ENCODE assay signal across 29 cellular contexts in the genomic region with DNA sequence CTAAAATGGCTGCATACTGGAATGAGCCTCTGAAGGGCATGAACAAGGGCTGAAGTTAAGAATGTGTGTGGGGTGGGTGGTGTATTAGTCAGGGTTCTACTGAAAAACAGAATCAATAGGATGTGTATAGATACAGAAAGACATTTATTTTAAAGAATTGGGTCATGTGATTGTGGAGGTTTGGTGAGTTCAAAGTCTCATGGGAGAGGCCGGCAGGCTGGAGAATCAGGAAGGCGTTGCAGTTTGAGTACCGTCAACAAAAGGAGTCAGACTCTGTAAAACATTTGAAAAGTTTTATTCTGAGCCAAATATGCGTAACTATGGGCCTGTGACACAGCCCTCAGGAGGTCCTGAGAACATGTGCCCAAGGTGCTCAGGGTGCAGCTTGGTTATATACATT. TPM values are rescaled to one million over a fixed set of nuclear protein-coding genes. Genes with fewer than 3 reads are reported as not detected.
DNase-seq lines count a peak whose midpoint lies in the region; ATAC-seq and TF ChIP-seq lines count a peak whose summit lies in the region.
"Had no signal": no experiment of that assay in that cellular context is flagged by ENCODE, and none has a peak within 500 bp of the region (broad histone marks: within the 10 kb centered on the region; RNA-seq: fewer than 3 reads in every experiment).

No MANE protein-coding gene starts in this region.

- CTCF ChIA-PET in A673 (lab: Charles Lee), result no interaction called here

- H2AFZ ChIP-seq in GM23338 (peak overlapping the region; percentile 32; the same call in 1 of the 2 replicates), hepatocyte (peak overlapping the region; percentile 36)

- no peaks in the 10 kb centered on the region for H3K36me3 Mint-ChIP-seq in GM23338 (ENCODE audit: low read depth)
- H3K36me3 Mint-ChIP-seq: CD8-positive, alpha-beta T cell had no signal

- no peak for TF ChIP-seq POLR2A in stomach (IDR thresholded peaks at IDR 0.05)

- TF ChIP-seq CTCF in GM23338 (conservative IDR thresholded peaks at IDR 0.05; ENCODE audit: low read depth in 2 of 2) (no peak), hepatocyte (IDR thresholded peaks at IDR 0.05; ENCODE audit: poor library complexity) (no peak), stomach (IDR thresholded peaks at IDR 0.05) (no peak), A673 (conservative IDR thresholded peaks at IDR 0.05; ENCODE audit: low read depth, low read length) (no peak)

- no peak overlapping the region for H3K4me3 ChIP-seq in GM23338
- no peak overlapping the region for H3K4me3 ChIP-seq in hepatocyte
- H3K4me3 ChIP-seq in stomach, result no peak overlapping the region
- H3K4me3 ChIP-seq in A673 (ENCODE audit: low read depth, low read length, poor library complexity, severe bottlenecking), result no peak overlapping the region
- H3K4me3 ChIP-seq: A549, GM12878, MG63 had no signal

- H3K27ac Mint-ChIP-seq in GM23338, result no peak overlapping the region
- H3K27ac Mint-ChIP-seq: CD8-positive, alpha-beta T cell had no signal

- H3K36me3 ChIP-seq in GM23338 (ENCODE audit: insufficient read depth), result no peaks in the 10 kb centered on the region
- H3K36me3 ChIP-seq in hepatocyte (replicated peaks; ENCODE audit: insufficient read depth, low read depth), result no peaks in the 10 kb centered on the region
- no peaks in the 10 kb centered on the region for H3K36me3 ChIP-seq in stomach
- H3K36me3 ChIP-seq in A673 (ENCODE audit: insufficient read depth, low read length, poor library complexity, severe bottlenecking), result no peaks in the 10 kb centered on the region
- H3K36me3 ChIP-seq: MG63 had no signal

- no peak for TF ChIP-seq EP300 in stomach (IDR thresholded peaks at IDR 0.05)

- POLR2A ChIA-PET in A673 (lab: Charles Lee; ENCODE audit: low non-redundant PET), result no interaction called here

- H3F3A ChIP-seq in GM23338 (replicated peaks; ENCODE audit: low read depth), result no peaks in the 10 kb centered on the region

- H3K27me3 ChIP-seq in GM23338 (ENCODE audit: insufficient read depth) (no peaks in the 10 kb centered on the region), hepatocyte (no peaks in the 10 kb centered on the region), stomach (no peaks in the 10 kb centered on the region), A673 (replicated peaks; ENCODE audit: insufficient read depth, low read depth, low read length, poor library complexity) (no peaks in the 10 kb centered on the region)
- H3K27me3 ChIP-seq: MG63 had no signal

- intact Hi-C loops in stomach (cut with DNase I; ENCODE audit: low total_unique reads) (no loop called here), A673 (cut with micrococcal nuclease; ENCODE audit: unreplicated experiment) (no loop called here)

- H3K9me3 ChIP-seq in hepatocyte (ENCODE audit: low read depth) (no peaks in the 10 kb centered on the region), stomach (peaks cover 0 to 4% (median 0%) of the 10 kb centered on the region in 4 donors), A673 (ENCODE audit: low read depth, low read length, poor library complexity, severe bottlenecking) (no peaks in the 10 kb centered on the region)
- H3K9me3 ChIP-seq: A549, MG63 had no signal

- H3K4me1 ChIP-seq in GM23338 (ENCODE audit: insufficient read depth) (no peaks in the 10 kb centered on the region), hepatocyte (ENCODE audit: insufficient read depth) (peaks cover 30% of the 10 kb centered on the region), stomach (peaks cover 6 to 38% (median 26%) of the 10 kb centered on the region in 4 donors), A673 (ENCODE audit: insufficient read depth, low read length, poor library complexity, severe bottlenecking) (no peaks in the 10 kb centered on the region)
- H3K4me1 ChIP-seq: A549 had no signal

- H3K9me2 ChIP-seq in GM23338 (ENCODE audit: insufficient read depth) (peaks cover 13% of the 10 kb centered on the region), hepatocyte (replicated peaks; ENCODE audit: insufficient read depth) (no peaks in the 10 kb centered on the region)

- ATAC-seq in GM23338, result no peak
- ATAC-seq: A549; CD8-positive, alpha-beta T cell; GM12878; Panc1 had no signal

- H4K20me1 ChIP-seq in GM23338 (replicated peaks; ENCODE audit: insufficient read depth), result no peaks in the 10 kb centered on the region
- H4K20me1 ChIP-seq in hepatocyte (ENCODE audit: insufficient read depth, poor library complexity, severe bottlenecking), result no peaks in the 10 kb centered on the region

- H3K4me3 Mint-ChIP-seq in GM23338, result no peak overlapping the region
- H3K4me3 Mint-ChIP-seq: CD8-positive, alpha-beta T cell had no signal

- H3K27ac ChIP-seq in GM23338 (ENCODE audit: low read depth) (no peak overlapping the region), hepatocyte (peak overlapping the region; percentile 85), stomach (peak overlapping the region in 4 of 5 donors; percentile 7 to 58 (median 47)), A673 (ENCODE audit: low read depth, low read length, poor library complexity, severe bottlenecking) (no peak overlapping the region)
- H3K27ac ChIP-seq: A549, C4-2B had no signal

- H3K4me2 ChIP-seq in GM23338 (no peak overlapping the region), hepatocyte (peak overlapping the region; percentile 39)
- H3K4me2 ChIP-seq: A549 had no signal

- H3K9me3 Mint-ChIP-seq in GM23338, result no peaks in the 10 kb centered on the region; the same call in 2 of the 3 replicates

- no peaks in the 10 kb centered on the region for H3K79me2 ChIP-seq in GM23338 (replicated peaks; ENCODE audit: insufficient read depth)
- no peaks in the 10 kb centered on the region for H3K79me2 ChIP-seq in hepatocyte

- H3K27me3 Mint-ChIP-seq in GM23338 (ENCODE audit: insufficient read depth, low read depth, poor library complexity), result peaks cover 1% of the 10 kb centered on the region

- DNase-seq in GM23338 (ENCODE audit: low spot score) (no peak), hepatocyte (ENCODE audit: low spot score) (peak; percentile 52), mucosa of gallbladder (ENCODE audit: low spot score) (peak; percentile 49), stomach (peak; percentile 30), mesenteric fat pad (ENCODE audit: low spot score) (no peak), RPMI8226 (no peak), A673 (ENCODE audit: low spot score) (no peak)
- DNase-seq: CD8-positive, alpha-beta T cell; DMS 273 treated with DMSO at 0.1 percent for 48 hours; DMS79; EL; GDM1; HCEC 1CT; KBM-7; MG63; NCI-H1092; NCI-H1417 treated with DMSO at 0.1 percent for 48 hours; NCI-H1694 treated with DMSO at 0.1 percent for 48 hours; NCI-H2081; NCI-H2227 treated with DMSO at 0.1 percent for 48 hours; NCI-H69; SHP77 treated with DMSO at 0.1 percent for 48 hours had no signal

- H3K4me1 Mint-ChIP-seq in GM23338, result no peaks in the 10 kb centered on the region; the same call in 2 of the 3 replicates

- BruUV-seq in A673 (replicated peaks; lab: Mats Ljungman, UMichigan), result no TSS peak

- WGBS in hepatocyte (ENCODE audit: low lambda C conversion rate, missing lambda C conversion rate), result 71% methylated on average over 4 of the region's 4 CpGs
- WGBS in stomach, 5 donors, result 28 to 72% (median 61%) methylated on average over 4 of the region's 4 CpGs

TF ChIP-seq in GM23338, 12 proteins besides CTCF, POLR2A, EP300 and RAD21 (continues in another document):
- no peak for TF ChIP-seq ZNF114 (CRISPR knock-in tag; IDR thresholded peaks at IDR 0.05)
- no peak for TF ChIP-seq NANOG (IDR thresholded peaks at IDR 0.05; ENCODE audit: borderline replicate concordance)
- TF ChIP-seq, protein P1, sequence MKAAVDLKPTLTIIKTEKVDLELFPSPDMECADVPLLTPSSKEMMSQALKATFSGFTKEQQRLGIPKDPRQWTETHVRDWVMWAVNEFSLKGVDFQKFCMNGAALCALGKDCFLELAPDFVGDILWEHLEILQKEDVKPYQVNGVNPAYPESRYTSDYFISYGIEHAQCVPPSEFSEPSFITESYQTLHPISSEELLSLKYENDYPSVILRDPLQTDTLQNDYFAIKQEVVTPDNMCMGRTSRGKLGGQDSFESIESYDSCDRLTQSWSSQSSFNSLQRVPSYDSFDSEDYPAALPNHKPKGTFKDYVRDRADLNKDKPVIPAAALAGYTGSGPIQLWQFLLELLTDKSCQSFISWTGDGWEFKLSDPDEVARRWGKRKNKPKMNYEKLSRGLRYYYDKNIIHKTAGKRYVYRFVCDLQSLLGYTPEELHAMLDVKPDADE (IDR thresholded peaks at IDR 0.05), result no peak
- TF ChIP-seq ZNF331 (CRISPR knock-in tag; IDR thresholded peaks at IDR 0.05; ENCODE audit: low read depth), result no peak
- TF ChIP-seq, protein P2, sequence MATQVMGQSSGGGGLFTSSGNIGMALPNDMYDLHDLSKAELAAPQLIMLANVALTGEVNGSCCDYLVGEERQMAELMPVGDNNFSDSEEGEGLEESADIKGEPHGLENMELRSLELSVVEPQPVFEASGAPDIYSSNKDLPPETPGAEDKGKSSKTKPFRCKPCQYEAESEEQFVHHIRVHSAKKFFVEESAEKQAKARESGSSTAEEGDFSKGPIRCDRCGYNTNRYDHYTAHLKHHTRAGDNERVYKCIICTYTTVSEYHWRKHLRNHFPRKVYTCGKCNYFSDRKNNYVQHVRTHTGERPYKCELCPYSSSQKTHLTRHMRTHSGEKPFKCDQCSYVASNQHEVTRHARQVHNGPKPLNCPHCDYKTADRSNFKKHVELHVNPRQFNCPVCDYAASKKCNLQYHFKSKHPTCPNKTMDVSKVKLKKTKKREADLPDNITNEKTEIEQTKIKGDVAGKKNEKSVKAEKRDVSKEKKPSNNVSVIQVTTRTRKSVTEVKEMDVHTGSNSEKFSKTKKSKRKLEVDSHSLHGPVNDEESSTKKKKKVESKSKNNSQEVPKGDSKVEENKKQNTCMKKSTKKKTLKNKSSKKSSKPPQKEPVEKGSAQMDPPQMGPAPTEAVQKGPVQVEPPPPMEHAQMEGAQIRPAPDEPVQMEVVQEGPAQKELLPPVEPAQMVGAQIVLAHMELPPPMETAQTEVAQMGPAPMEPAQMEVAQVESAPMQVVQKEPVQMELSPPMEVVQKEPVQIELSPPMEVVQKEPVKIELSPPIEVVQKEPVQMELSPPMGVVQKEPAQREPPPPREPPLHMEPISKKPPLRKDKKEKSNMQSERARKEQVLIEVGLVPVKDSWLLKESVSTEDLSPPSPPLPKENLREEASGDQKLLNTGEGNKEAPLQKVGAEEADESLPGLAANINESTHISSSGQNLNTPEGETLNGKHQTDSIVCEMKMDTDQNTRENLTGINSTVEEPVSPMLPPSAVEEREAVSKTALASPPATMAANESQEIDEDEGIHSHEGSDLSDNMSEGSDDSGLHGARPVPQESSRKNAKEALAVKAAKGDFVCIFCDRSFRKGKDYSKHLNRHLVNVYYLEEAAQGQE (IDR thresholded peaks at IDR 0.05; ENCODE audit: unreplicated experiment), result no peak
- TF ChIP-seq EZH2 (IDR thresholded peaks at IDR 0.05; ENCODE audit: low read depth, unreplicated experiment), result no peak

RNA-seq across cellular contexts. Expression of a gene that starts 24.4 kb away (rescaled TPM):
- not detected in 2 replicates for total RNA-seq in GM23338 (2014; rRNA removed; shearing (Covaris generic))
- polyA plus RNA-seq in GM23338 (2016; fragmentation: Nextera tagmentation; extraction: Ambion mirVana) (not detected in 2 replicates), hepatocyte (5.1 and 5.3 TPM in 2 replicates), stomach (under 1 TPM in 1 of 3 donors, not detected in 2; 0.61 TPM)
- total RNA-seq in hepatocyte (22.2 and 24.4 TPM in 2 replicates), mucosa of gallbladder (3.6 TPM), stomach (1 to 10 TPM in 1 of 5 donors, not detected in 4; 1.3 TPM), mesenteric fat pad (0.64 TPM), A673 (2021) (not detected in 2 replicates)
- total RNA-seq: H1, LHCN-M2, NCI-H460 had no signal
- polyA plus RNA-seq: A549, H1 had no signal

Comparison
In these comparisons a context has a peak if more than half of its experiments do, and no peak if none do; other contexts are left out.
1. DNase-seq: peak in hepatocyte (single experiment), mucosa of gallbladder (single experiment) and stomach (single experiment); none in GM23338 (single experiment), mesenteric fat pad (single experiment), RPMI8226 (single experiment) and A673 (single experiment).
2. H3K27ac ChIP-seq: peak in hepatocyte (single experiment) and stomach (4 of 5); none in GM23338 (single experiment) and A673 (single experiment).